13 cellular contexts compared by ENCODE assay signal in the genomic region with DNA sequence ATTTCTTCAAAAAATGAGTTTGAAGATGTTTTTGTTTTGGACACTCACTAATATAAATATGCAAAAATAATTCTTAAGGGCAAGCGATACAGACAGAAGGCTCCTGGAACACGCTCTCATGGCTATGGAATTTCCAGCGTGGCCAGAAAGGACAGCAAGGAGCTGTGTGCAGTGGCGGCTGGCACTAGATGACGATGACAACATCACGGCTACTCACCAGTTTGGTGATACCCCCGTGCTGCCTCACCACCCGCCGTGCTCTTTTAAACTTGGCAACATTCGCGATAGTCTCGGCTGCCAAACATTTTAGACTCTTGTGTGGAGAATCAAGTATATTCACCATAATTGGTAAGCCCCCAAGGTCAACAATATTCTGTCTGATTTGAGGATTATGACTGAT. TPM values are rescaled to one million over a fixed set of nuclear protein-coding genes. Genes with fewer than 3 reads are reported as not detected.
DNase-seq lines count a peak whose midpoint lies in the region; ATAC-seq and TF ChIP-seq lines count a peak whose summit lies in the region.
"Had no signal": no experiment of that assay in that cellular context is flagged by ENCODE, and none has a peak within 500 bp of the region (broad histone marks: within the 10 kb centered on the region; RNA-seq: fewer than 3 reads in every experiment).

No MANE protein-coding gene starts in this region.

- H3K27ac ChIP-seq in thoracic aorta, result no peak overlapping the region
- H3K27ac ChIP-seq: A549 had no signal

- H3K27me3 ChIP-seq in MG63 (no peaks in the 10 kb centered on the region), thoracic aorta (replicated peaks; ENCODE audit: insufficient read depth) (no peaks in the 10 kb centered on the region)

- no peak for TF ChIP-seq CTCF in thoracic aorta (IDR thresholded peaks at IDR 0.05)

- peak; percentile 33 for ATAC-seq in thoracic aorta (ENCODE audit: insufficient number of reproducible peaks, low FRiP score, low read depth)
- ATAC-seq in HG03439 (IDR thresholded peaks at IDR 0.05; ENCODE audit: unreplicated experiment), result no peak
- ATAC-seq in HG02642 (IDR thresholded peaks at IDR 0.05; ENCODE audit: poor library complexity, unreplicated experiment), result no peak
- ATAC-seq: A549; CD8-positive, alpha-beta T cell had no signal

- H3K9me3 ChIP-seq in MG63 (no peaks in the 10 kb centered on the region), thoracic aorta (no peaks in the 10 kb centered on the region)
- H3K9me3 ChIP-seq: A549, Caco-2, HAP-1 had no signal

- H3K36me3 ChIP-seq in MG63 (no peaks in the 10 kb centered on the region), thoracic aorta (no peaks in the 10 kb centered on the region)
- H3K36me3 ChIP-seq: HAP-1 had no signal

- DNase-seq in LHCN-M2 (ENCODE audit: low read depth), result peak; percentile 26
- peak; percentile 97 for DNase-seq in MG63
- DNase-seq in myocyte (ENCODE audit: low read depth), result peak; percentile 49
- DNase-seq in thoracic aorta (ENCODE audit: low spot score), result no peak
- no peak for DNase-seq in NCI-H526 (lab: John Stamatoyannopoulos, UW)
- DNase-seq in mucosa of gallbladder (ENCODE audit: low spot score), result no peak
- DNase-seq: Caco-2; CD8-positive, alpha-beta T cell had no signal

- H3K4me1 ChIP-seq in thoracic aorta (ENCODE audit: control insufficient read depth in 1 of 2, low read depth in 2 of 2), result peaks cover 6 to 15% of the 10 kb centered on the region in 2 donors
- H3K4me1 ChIP-seq: A549, Caco-2, HAP-1 had no signal

- peak overlapping the region; percentile 5; the same call in 1 of the 2 replicates for H3K4me3 ChIP-seq in MG63
- H3K4me3 ChIP-seq in thoracic aorta, result peak overlapping the region; percentile 43
- H3K4me3 ChIP-seq: A549, HAP-1 had no signal

RNA-seq across cellular contexts. Expression of gene ODAD2, which starts 54.9 kb away (rescaled TPM):
- total RNA-seq in LHCN-M2 (2014; rRNA removed) (0.06 and 0.52 TPM in 2 replicates), myocyte (0.16 TPM in 1 of 2 replicates, not detected in the other), thoracic aorta (1 to 10 TPM in 1 of 2 donors, under 1 TPM in 1; 0.54 to 4.3 TPM), mucosa of gallbladder (0.86 TPM)
- 0.45 TPM for polyA plus RNA-seq in LHCN-M2 (2012)
- total RNA-seq in MG63 (2014; rRNA removed; shearing (Covaris generic); ENCODE audit: low replicate concordance), result 3.9 TPM in 2 replicates
- polyA plus RNA-seq in myocyte (2012), result 0.52 TPM
- total RNA-seq: Caco-2 had no signal
- polyA plus RNA-seq: A549, CD14-positive monocyte had no signal

Comparison
In these comparisons a context has a peak if more than half of its experiments do, and no peak if none do; other contexts are left out.
1. DNase-seq: peak in LHCN-M2 (single experiment), MG63 (single experiment) and myocyte (single experiment); none in thoracic aorta (single experiment), NCI-H526 (0 of 2) and mucosa of gallbladder (single experiment).